In genomic region chr11:45651156-45651555, GRCh38 we compare ENCODE assay signal across 20 cellular contexts. TPM values are rescaled to one million over a fixed set of nuclear protein-coding genes. Genes with fewer than 3 reads are reported as not detected.
"Had no signal": no experiment of that assay in that cellular context is flagged by ENCODE, and none has a peak within 500 bp of the region (broad histone marks: within the 10 kb centered on the region; RNA-seq: fewer than 3 reads in every experiment).

No MANE protein-coding gene starts in this region.

- H3K36me3 ChIP-seq: suprapubic skin, vagina had no signal

- H3K27ac ChIP-seq: epithelial cell of prostate, esophagus muscularis mucosa, gastroesophageal sphincter, suprapubic skin, tibial artery, upper lobe of left lung, vagina had no signal

- H3K4me3 Mint-ChIP-seq: dendritic cell treated with granulocyte-macrophage colony-stimulating factor and Interleukin-4, amounts not matched to agents 40 ng/mL and 50 ng/mL, for 4 days had no signal

- H3K4me2 ChIP-seq: smooth muscle cell had no signal

- H3K36me3 Mint-ChIP-seq: naive thymus-derived CD8-positive, alpha-beta T cell; stimulated activated effector memory CD8-positive, alpha-beta T cell treated with anti-CD3 and anti-CD28 coated beads, Interleukin-12 subunit alpha, Interleukin-12 subunit beta, amount 100 ng/mL, for 72 hours had no signal

- H3K4me1 Mint-ChIP-seq: stimulated activated effector memory CD8-positive, alpha-beta T cell treated with anti-CD3 and anti-CD28 coated beads, Interleukin-12 subunit alpha, Interleukin-12 subunit beta, amount 100 ng/mL, for 72 hours had no signal

- DNase-seq: effector memory CD8-positive, alpha-beta T cell; glutamatergic neuron; islet precursor cell; mammary epithelial cell; mucosa of descending colon; stimulated activated CD4-positive, alpha-beta T cell treated with anti-CD3 and anti-CD28 coated beads, Interleukin-4, amount 100 ng/mL, for 1 hour; stimulated activated CD8-positive, alpha-beta memory T cell treated with anti-CD3 and anti-CD28 coated beads, Interleukin-4, amount 100 ng/mL, for 48 hours; stimulated activated naive CD8-positive, alpha-beta T cell treated with anti-CD3 and anti-CD28 coated beads, Interleukin-15, Interleukin-2, amounts not matched to agents 100 U/mL and 50 U/mL, for 24 hours; tibial artery; upper lobe of left lung had no signal

- H3K27ac Mint-ChIP-seq: dendritic cell treated with granulocyte-macrophage colony-stimulating factor and Interleukin-4, amounts not matched to agents 40 ng/mL and 50 ng/mL, for 4 days; stimulated activated effector memory CD8-positive, alpha-beta T cell treated with anti-CD3 and anti-CD28 coated beads, Interleukin-12 subunit alpha, Interleukin-12 subunit beta, amount 100 ng/mL, for 72 hours had no signal

- H3K27me3 ChIP-seq: upper lobe of left lung, vagina had no signal

- ATAC-seq: effector memory CD8-positive, alpha-beta T cell; gastroesophageal sphincter; left lobe of liver; mucosa of descending colon; naive thymus-derived CD8-positive, alpha-beta T cell; stimulated activated effector memory CD8-positive, alpha-beta T cell treated with anti-CD3 and anti-CD28 coated beads, Interleukin-12 subunit alpha, Interleukin-12 subunit beta, amount 100 ng/mL, for 72 hours; stimulated activated naive CD8-positive, alpha-beta T cell treated with anti-CD3 and anti-CD28 coated beads, Interleukin-15, Interleukin-2, amounts not matched to agents 100 U/mL and 50 U/mL, for 24 hours had no signal

- H3K9me3 Mint-ChIP-seq: dendritic cell treated with granulocyte-macrophage colony-stimulating factor and Interleukin-4, amounts not matched to agents 40 ng/mL and 50 ng/mL, for 4 days; effector memory CD8-positive, alpha-beta T cell; naive thymus-derived CD8-positive, alpha-beta T cell; stimulated activated effector memory CD8-positive, alpha-beta T cell treated with anti-CD3 and anti-CD28 coated beads, Interleukin-12 subunit alpha, Interleukin-12 subunit beta, amount 100 ng/mL, for 72 hours had no signal

- H3K4me3 ChIP-seq: esophagus muscularis mucosa, gastroesophageal sphincter, mucosa of descending colon, smooth muscle cell, suprapubic skin, tibial artery, upper lobe of left lung, vagina had no signal

- H3K9me3 ChIP-seq: esophagus muscularis mucosa, gastroesophageal sphincter, mucosa of descending colon, suprapubic skin, tibial artery, upper lobe of left lung, vagina had no signal

RNA-seq across cellular contexts. Expression of gene CHST1, which starts 14.3 kb away (rescaled TPM):
- total RNA-seq: naive thymus-derived CD8-positive, alpha-beta T cell had no signal
- polyA plus RNA-seq: naive thymus-derived CD8-positive, alpha-beta T cell had no signal
